ENCODE assay signal across 11 cellular contexts in the genomic region with DNA sequence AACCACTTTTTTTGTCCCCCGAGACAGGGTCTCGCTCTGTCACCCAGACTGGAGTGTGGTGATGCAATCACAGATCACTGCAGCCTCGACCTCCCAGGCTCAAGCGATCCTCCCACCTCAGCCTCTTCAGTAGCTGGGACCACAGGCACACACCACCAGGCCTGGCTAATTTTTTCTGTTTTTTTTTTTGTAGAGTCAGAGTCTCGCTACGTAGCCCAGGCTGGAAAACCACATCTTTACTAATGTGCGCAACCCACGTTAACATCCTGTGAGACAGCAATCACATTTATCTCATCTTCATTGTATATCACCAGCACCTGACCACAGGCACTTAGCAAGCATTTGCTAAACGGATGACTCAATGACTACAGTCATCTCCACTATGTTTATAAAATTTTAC.
DNase-seq lines count a peak whose midpoint lies in the region; ATAC-seq, FAIRE-seq and TF ChIP-seq lines count a peak whose summit lies in the region.
"Had no signal": no experiment of that assay in that cellular context is flagged by ENCODE, and none has a peak within 500 bp of the region (broad histone marks: within the 10 kb centered on the region; RNA-seq: fewer than 3 reads in every experiment).

No MANE protein-coding gene starts in this region.

- no peak for TF ChIP-seq RAD21 in K562 (CRISPR knock-in tag; conservative IDR thresholded peaks at IDR 0.05 in 1 of 2, IDR thresholded peaks at IDR 0.05 in 1 of 2)

- H4K20me1 ChIP-seq in K562 (replicated peaks; ENCODE audit: control insufficient read depth, insufficient read depth, low read length), result no peaks in the 10 kb centered on the region

- POLR2A ChIA-PET in K562 (lab: Yijun Ruan, JAX) (interaction anchor here (0.6 kb wide), 2 partner anchors 32 to 112 kb away, joined by 3 to 4 read pairs; no protein-coding TSS in a partner anchor), A673 (lab: Charles Lee; ENCODE audit: low non-redundant PET) (no interaction called here)

- H3K9ac ChIP-seq in K562 (ENCODE audit: insufficient read depth in 1 of 2, low read depth in 2 of 2, low read length in 2 of 2), result no peak overlapping the region

- no peaks in the 10 kb centered on the region for H3K79me2 ChIP-seq in K562 (ENCODE audit: control insufficient read depth, insufficient read depth, low read length)

- no peak overlapping the region for H3K27ac ChIP-seq in K562 (ENCODE audit: extremely low read depth, low read depth, low read length)
- H3K27ac ChIP-seq in A673 (ENCODE audit: low read depth, low read length, poor library complexity, severe bottlenecking), result no peak overlapping the region
- H3K27ac ChIP-seq: HL-60, left ventricle myocardium inferior, VCaP had no signal

- TF ChIP-seq CTCF in K562 (IDR thresholded peaks at IDR 0.05 in 2 of 3, conservative IDR thresholded peaks at IDR 0.05 in 1 of 3; ENCODE audit: insufficient read depth in 2 of 3, low read depth in 1 of 3, low read length in 3 of 3) (no peak), A673 (conservative IDR thresholded peaks at IDR 0.05; ENCODE audit: low read depth, low read length) (no peak)

- no peak overlapping the region for H3K4me2 ChIP-seq in K562 (ENCODE audit: insufficient read depth, low read length)

- ATAC-seq in K562, result no peak
- ATAC-seq in GM19324 (IDR thresholded peaks at IDR 0.05; ENCODE audit: low FRiP score, unreplicated experiment), result no peak
- ATAC-seq in GM21360 (IDR thresholded peaks at IDR 0.05; ENCODE audit: unreplicated experiment), result no peak

- H3K9me3 ChIP-seq in K562 (replicated peaks; ENCODE audit: control insufficient read depth, insufficient read depth, low read depth, low read length) (no peaks in the 10 kb centered on the region), A673 (ENCODE audit: low read depth, low read length, poor library complexity, severe bottlenecking) (no peaks in the 10 kb centered on the region)
- H3K9me3 ChIP-seq: left ventricle myocardium inferior had no signal

- FAIRE-seq in K562 (lab: Jason Lieb, UNC), result no peak

- peaks cover 1% of the 10 kb centered on the region for H3K9me1 ChIP-seq in K562 (ENCODE audit: control insufficient read depth, insufficient read depth, low read length)

- H3K27me3 ChIP-seq in K562 (ENCODE audit: control insufficient read depth in 2 of 2, insufficient read depth in 2 of 2, low read length in 2 of 2) (peaks cover 21 to 43% of the 10 kb centered on the region in 2 experiments; a peak in 3 of 5 replicates), A673 (replicated peaks; ENCODE audit: insufficient read depth, low read depth, low read length, poor library complexity) (no peaks in the 10 kb centered on the region)

- no TSS peak for BruUV-seq in K562 (replicated peaks; lab: Mats Ljungman, UMichigan)
- BruUV-seq in A673 (replicated peaks; lab: Mats Ljungman, UMichigan), result no TSS peak

- H3K4me3 ChIP-seq in K562 (no peak overlapping the region), A673 (ENCODE audit: low read depth, low read length, poor library complexity, severe bottlenecking) (no peak overlapping the region)
- H3K4me3 ChIP-seq: left ventricle myocardium inferior had no signal

- in situ Hi-C loops in K562 (cut with MboI), result no loop called here

- no peak overlapping the region for H2AFZ ChIP-seq in K562 (ENCODE audit: low read depth, low read length)

- peak; percentile 89 for DNase-seq in H4 (ENCODE audit: low spot score)
- peak; percentile 41 for DNase-seq in activated CD4-positive, alpha-beta T cell treated with anti-CD3 and anti-CD28 coated beads for 24 hours (ENCODE audit: low read depth in 2 of 2)
- DNase-seq in K562 (ENCODE audit: extremely low read depth in 1 of 4, low spot score in 3 of 4), result no peak
- peak; percentile 26 to 41 for DNase-seq in stimulated activated CD4-positive, alpha-beta T cell treated with anti-CD3 and anti-CD28 coated beads, Interleukin-2, amount 100 ng/mL, for 48 hours
- DNase-seq in A673 (ENCODE audit: low spot score), result no peak
- no peak for DNase-seq in ureter (ENCODE audit: low spot score)
- DNase-seq: left ventricle myocardium inferior had no signal

- peaks cover 0 to 5% of the 10 kb centered on the region in 2 experiments; a peak in 2 of 5 replicates for H3K4me1 ChIP-seq in K562 (replicated peaks in 1 of 2; ENCODE audit: control insufficient read depth in 2 of 2, insufficient read depth in 2 of 2, low read length in 2 of 2)
- H3K4me1 ChIP-seq in A673 (ENCODE audit: insufficient read depth, low read length, poor library complexity, severe bottlenecking), result no peaks in the 10 kb centered on the region

- 2% methylated on average over 9 of the region's 9 CpGs for WGBS in K562 (ENCODE audit: insufficient coverage, low coverage, missing lambda C conversion rate)

- CTCF ChIA-PET in K562 (lab: Yijun Ruan, JAX; ENCODE audit: low intra/inter-chr PET ratio) (no interaction called here), A673 (lab: Charles Lee) (no interaction called here)

- intact Hi-C loops in K562 (cut with micrococcal nuclease) (no loop called here), A673 (cut with micrococcal nuclease; ENCODE audit: unreplicated experiment) (no loop called here)

- H3K36me3 ChIP-seq in K562 (ENCODE audit: control insufficient read depth, insufficient read depth, low read length), result no peaks in the 10 kb centered on the region
- H3K36me3 ChIP-seq in A673 (ENCODE audit: insufficient read depth, low read length, poor library complexity, severe bottlenecking), result no peaks in the 10 kb centered on the region

- no peak for TF ChIP-seq POLR2A in K562 (conservative IDR thresholded peaks at IDR 0.05)

- no peak for TF ChIP-seq EP300 in K562 (IDR thresholded peaks at IDR 0.05; ENCODE audit: low read length)

TF ChIP-seq in K562, 482 proteins besides CTCF, POLR2A, EP300 and RAD21 (continues in another document):
- no peak for TF ChIP-seq ZNF3 (CRISPR knock-in tag; IDR thresholded peaks at IDR 0.05)
- TF ChIP-seq, protein P1, sequence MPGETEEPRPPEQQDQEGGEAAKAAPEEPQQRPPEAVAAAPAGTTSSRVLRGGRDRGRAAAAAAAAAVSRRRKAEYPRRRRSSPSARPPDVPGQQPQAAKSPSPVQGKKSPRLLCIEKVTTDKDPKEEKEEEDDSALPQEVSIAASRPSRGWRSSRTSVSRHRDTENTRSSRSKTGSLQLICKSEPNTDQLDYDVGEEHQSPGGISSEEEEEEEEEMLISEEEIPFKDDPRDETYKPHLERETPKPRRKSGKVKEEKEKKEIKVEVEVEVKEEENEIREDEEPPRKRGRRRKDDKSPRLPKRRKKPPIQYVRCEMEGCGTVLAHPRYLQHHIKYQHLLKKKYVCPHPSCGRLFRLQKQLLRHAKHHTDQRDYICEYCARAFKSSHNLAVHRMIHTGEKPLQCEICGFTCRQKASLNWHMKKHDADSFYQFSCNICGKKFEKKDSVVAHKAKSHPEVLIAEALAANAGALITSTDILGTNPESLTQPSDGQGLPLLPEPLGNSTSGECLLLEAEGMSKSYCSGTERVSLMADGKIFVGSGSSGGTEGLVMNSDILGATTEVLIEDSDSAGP (CRISPR knock-in tag; IDR thresholded peaks at IDR 0.05), result no peak
- no peak for TF ChIP-seq ILF3 (IDR thresholded peaks at IDR 0.05; ENCODE audit: borderline replicate concordance)
- no peak for TF ChIP-seq ZNF134 (CRISPR knock-in tag; conservative IDR thresholded peaks at IDR 0.05)
- TF ChIP-seq YBX1 (IDR thresholded peaks at IDR 0.05), result no peak
- no peak for TF ChIP-seq ZNF224 (CRISPR knock-in tag; IDR thresholded peaks at IDR 0.05)
- peak in 1 of 2 experiments; percentile 49; a peak in 1 of 4 replicates for TF ChIP-seq RCOR1 (IDR thresholded peaks at IDR 0.05; ENCODE audit: borderline replicate concordance in 1 of 2, low read depth in 2 of 2, low read length in 2 of 2)
- TF ChIP-seq ZNF551 (CRISPR knock-in tag; IDR thresholded peaks at IDR 0.05), result no peak
- TF ChIP-seq CREM (IDR thresholded peaks at IDR 0.05; ENCODE audit: low read depth), result no peak
- TF ChIP-seq, protein P2, sequence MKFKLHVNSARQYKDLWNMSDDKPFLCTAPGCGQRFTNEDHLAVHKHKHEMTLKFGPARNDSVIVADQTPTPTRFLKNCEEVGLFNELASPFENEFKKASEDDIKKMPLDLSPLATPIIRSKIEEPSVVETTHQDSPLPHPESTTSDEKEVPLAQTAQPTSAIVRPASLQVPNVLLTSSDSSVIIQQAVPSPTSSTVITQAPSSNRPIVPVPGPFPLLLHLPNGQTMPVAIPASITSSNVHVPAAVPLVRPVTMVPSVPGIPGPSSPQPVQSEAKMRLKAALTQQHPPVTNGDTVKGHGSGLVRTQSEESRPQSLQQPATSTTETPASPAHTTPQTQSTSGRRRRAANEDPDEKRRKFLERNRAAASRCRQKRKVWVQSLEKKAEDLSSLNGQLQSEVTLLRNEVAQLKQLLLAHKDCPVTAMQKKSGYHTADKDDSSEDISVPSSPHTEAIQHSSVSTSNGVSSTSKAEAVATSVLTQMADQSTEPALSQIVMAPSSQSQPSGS (CRISPR knock-in tag; IDR thresholded peaks at IDR 0.05), result no peak
- TF ChIP-seq HNRNPLL (IDR thresholded peaks at IDR 0.05; ENCODE audit: low read depth, low read length, poor library complexity, severe bottlenecking), result peak; percentile 94
- TF ChIP-seq ZNF707 (CRISPR knock-in tag; conservative IDR thresholded peaks at IDR 0.05), result no peak
- TF ChIP-seq SMARCE1 (IDR thresholded peaks at IDR 0.05), result peak; percentile 54; the same call in 1 of the 2 replicates
- TF ChIP-seq BDP1 (IDR thresholded peaks at IDR 0.05; ENCODE audit: insufficient read depth, insufficient read length), result no peak
- TF ChIP-seq FOSL1 (tag; conservative IDR thresholded peaks at IDR 0.05), result peak; percentile 88
- no peak for TF ChIP-seq MTA3 (IDR thresholded peaks at IDR 0.05; ENCODE audit: borderline replicate concordance)
- TF ChIP-seq, protein P3, sequence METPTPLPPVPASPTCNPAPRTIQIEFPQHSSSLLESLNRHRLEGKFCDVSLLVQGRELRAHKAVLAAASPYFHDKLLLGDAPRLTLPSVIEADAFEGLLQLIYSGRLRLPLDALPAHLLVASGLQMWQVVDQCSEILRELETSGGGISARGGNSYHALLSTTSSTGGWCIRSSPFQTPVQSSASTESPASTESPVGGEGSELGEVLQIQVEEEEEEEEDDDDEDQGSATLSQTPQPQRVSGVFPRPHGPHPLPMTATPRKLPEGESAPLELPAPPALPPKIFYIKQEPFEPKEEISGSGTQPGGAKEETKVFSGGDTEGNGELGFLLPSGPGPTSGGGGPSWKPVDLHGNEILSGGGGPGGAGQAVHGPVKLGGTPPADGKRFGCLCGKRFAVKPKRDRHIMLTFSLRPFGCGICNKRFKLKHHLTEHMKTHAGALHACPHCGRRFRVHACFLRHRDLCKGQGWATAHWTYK (CRISPR knock-in tag; IDR thresholded peaks at IDR 0.05), result no peak
- no peak for TF ChIP-seq CBFA2T3 (IDR thresholded peaks at IDR 0.05)
- TF ChIP-seq JUND (IDR thresholded peaks at IDR 0.05; ENCODE audit: borderline replicate concordance, low read depth, low read length), result peak; percentile 39; the same call in 1 of the 2 replicates
- peak; percentile 51; the same call in 1 of the 3 replicates for TF ChIP-seq JUND (tag; IDR thresholded peaks at IDR 0.05; ENCODE audit: borderline replicate concordance, low read depth, low read length)

Comparison
In these comparisons a context has a peak if more than half of its experiments do, and no peak if none do; other contexts are left out.
1. DNase-seq: peak in H4 (single experiment), activated CD4-positive, alpha-beta T cell treated with anti-CD3 and anti-CD28 coated beads for 24 hours (2 of 2) and stimulated activated CD4-positive, alpha-beta T cell treated with anti-CD3 and anti-CD28 coated beads, Interleukin-2, amount 100 ng/mL, for 48 hours (2 of 2); none in K562 (0 of 4), A673 (single experiment) and ureter (single experiment).